In genomic region chr9:8140557-8140956, GRCh38 we compare ENCODE assay signal across 1 cellular context.
TF ChIP-seq lines count a peak whose summit lies in the region.

No MANE protein-coding gene starts in this region.

TF ChIP-seq in GM23338, 12 proteins besides CTCF, POLR2A, EP300 and RAD21 (continued from another document):
- no peak for TF ChIP-seq ZNF462 (CRISPR knock-in tag; IDR thresholded peaks at IDR 0.05)
- TF ChIP-seq STAT1 (IDR thresholded peaks at IDR 0.05; ENCODE audit: unreplicated experiment) = no peak
- no peak for TF ChIP-seq REST (IDR thresholded peaks at IDR 0.05; ENCODE audit: unreplicated experiment)
- TF ChIP-seq POLR2AphosphoS5 (IDR thresholded peaks at IDR 0.05; ENCODE audit: low read depth) = no peak
- no peak for TF ChIP-seq ETS1 (IDR thresholded peaks at IDR 0.05)
- TF ChIP-seq EZH2phosphoT487 (IDR thresholded peaks at IDR 0.05; ENCODE audit: unreplicated experiment) = no peak
TF ChIP-seq in GM23338: peak in this region for 0.
